8 cellular contexts compared by ENCODE assay signal in genomic region chr19:49690656-49691242, GRCh38. TPM values are rescaled to one million over a fixed set of nuclear protein-coding genes. Genes with fewer than 3 reads are reported as not detected.
DNase-seq lines count a peak whose midpoint lies in the region; ATAC-seq, FAIRE-seq and TF ChIP-seq lines count a peak whose summit lies in the region.

TSS of gene CPT1C (plus strand) at chr19:49691116. CDS start at chr19:49692253, 1,137 bp downstream.

- no peaks in the 10 kb centered on the region for H3K9me3 ChIP-seq in ascending aorta
- H3K9me3 ChIP-seq in pancreas, result no peaks in the 10 kb centered on the region
- H3K9me3 ChIP-seq in uterus, result no peaks in the 10 kb centered on the region

- peaks cover 8 to 23% of the 10 kb centered on the region in 2 donors for H3K36me3 ChIP-seq in ascending aorta
- H3K36me3 ChIP-seq in pancreas, result peaks cover 0 to 7% (median 4%) of the 10 kb centered on the region in 3 donors
- no peaks in the 10 kb centered on the region for H3K36me3 ChIP-seq in uterus

- H3K4me3 ChIP-seq in ascending aorta, result peak within 1 kb of the TSS; percentile 46 to 65
- peak within 1 kb of the TSS; percentile 23 to 58 (median 41) for H3K4me3 ChIP-seq in pancreas
- H3K4me3 ChIP-seq in uterus, result peak within 1 kb of the TSS; percentile 39 to 44

- TF ChIP-seq CTCF in ascending aorta (IDR thresholded peaks at IDR 0.05) (no peak), pancreas (IDR thresholded peaks at IDR 0.05) (no peak), uterus (IDR thresholded peaks at IDR 0.05) (no peak)

- no peak for FAIRE-seq in pancreas (lab: Jason Lieb, UNC)

- peak; percentile 59 to 62 for TF ChIP-seq POLR2A in uterus (IDR thresholded peaks at IDR 0.05)

- DNase-seq in NCI-H1436 (lab: John Stamatoyannopoulos, UW) (peak; percentile 97), NCI-H1436 treated with DMSO at 0.1 percent for 48 hours (lab: John Stamatoyannopoulos, UW) (no peak), RPMI7951 (ENCODE audit: low read depth) (peak; percentile 58), ascending aorta (ENCODE audit: low spot score in 2 of 2) (peak in 1 of 2 donors; percentile 82), left cardiac atrium (peak; percentile 87), pancreas (peak; percentile 73 to 89 (median 80)), uterus (peak; percentile 85 to 87)

- 1% methylated on average over 38 of the region's 38 CpGs for WGBS in pancreas, 2 donors

- no peaks in the 10 kb centered on the region for H3K27me3 ChIP-seq in ascending aorta
- H3K27me3 ChIP-seq in pancreas, result no peaks in the 10 kb centered on the region
- no peaks in the 10 kb centered on the region for H3K27me3 ChIP-seq in uterus

- peak; percentile 85 to 86 for ATAC-seq in left cardiac atrium
- peak; percentile 80 to 89 (median 84) for ATAC-seq in pancreas
- no peak for ATAC-seq in GM19452 (IDR thresholded peaks at IDR 0.05; ENCODE audit: unreplicated experiment)

- H3K4me1 ChIP-seq in ascending aorta (peaks cover 0 to 17% of the 10 kb centered on the region in 2 donors), pancreas (peaks cover 0 to 13% (median 3%) of the 10 kb centered on the region in 3 donors), uterus (peaks cover 0 to 7% of the 10 kb centered on the region in 2 donors)

- peak within 1 kb of the TSS in 1 of 2 donors; percentile 13 for H3K27ac ChIP-seq in ascending aorta
- peak within 1 kb of the TSS in 3 of 4 donors; percentile 8 to 33 (median 26) for H3K27ac ChIP-seq in pancreas
- peak within 1 kb of the TSS; percentile 71 to 77 for H3K27ac ChIP-seq in uterus

- intact Hi-C loops in ascending aorta (cut with DNase I), result no loop called here
- intact Hi-C loops in left cardiac atrium (cut with DNase I), result loop anchor here in 1 of 2 donors (5.0 kb wide), 1 partner anchor 72 kb away; the partner anchor contains the start of gene TSKS
- intact Hi-C loops in pancreas (cut with DNase I), result no loop called here
- intact Hi-C loops in uterus (cut with DNase I; ENCODE audit: low total_unique reads), result no loop called here

RNA-seq across cellular contexts. Expression of gene CPT1C, which starts in this region (rescaled TPM):
- total RNA-seq in RPMI7951 (2014; rRNA removed; shearing (Covaris generic)), result 18.3 and 21.8 TPM in 2 replicates
- total RNA-seq in ascending aorta (12.3 TPM), left cardiac atrium (1 to 10 TPM; 4.7 to 5.1 TPM), pancreas (1 to 10 TPM in 4 of 6 donors, under 1 TPM in 2; 0.28 to 5.6 (median 2.1) TPM), uterus (10 to 100 TPM in 2 of 4 donors, 1 to 10 TPM in 2; 1.5 to 26.6 (median 12.2) TPM)
- polyA plus RNA-seq in pancreas, result 10 to 100 TPM; 10.5 to 12.6 TPM
